ENCODE assay signal across 1 cellular context in the genomic region with DNA sequence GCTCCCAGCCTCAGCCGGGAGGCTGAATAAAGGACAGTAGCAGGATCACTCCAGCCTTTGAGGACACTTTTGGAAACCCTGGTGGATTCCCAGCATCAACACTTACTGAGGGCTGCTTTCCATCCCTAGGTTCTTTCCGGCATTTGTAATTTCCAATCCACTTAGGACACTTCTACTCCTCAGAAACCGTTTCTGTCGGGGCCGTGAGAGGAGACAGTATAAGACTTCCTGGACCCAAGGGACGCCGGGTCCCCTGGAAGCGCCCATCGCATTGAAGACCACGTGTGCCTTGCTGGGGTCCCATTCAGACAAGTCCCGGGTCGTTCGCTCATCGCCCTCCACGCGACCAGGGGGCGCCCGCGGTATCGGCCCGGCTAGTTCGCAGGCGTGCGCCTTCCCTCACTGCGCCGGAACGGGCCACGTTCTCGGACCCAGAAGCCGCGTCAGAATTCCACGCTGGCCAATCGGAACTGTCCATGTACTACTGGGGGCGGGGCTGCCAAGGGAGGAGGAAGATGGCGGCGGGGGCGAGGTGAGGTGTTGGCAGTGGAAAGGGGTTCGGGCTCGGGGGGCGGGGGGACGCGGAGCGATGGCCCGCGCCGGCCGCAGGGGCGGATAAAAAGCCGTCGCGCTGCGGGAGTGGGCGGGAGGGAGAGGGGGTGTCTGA.
TF ChIP-seq lines count a peak whose summit lies in the region.

A gene (plus strand): TSS at position 479 of the 667 bp plus-strand sequence. CDS start 202 bp downstream, outside the sequence.

TF ChIP-seq in HepG2, 621 proteins besides CTCF, POLR2A, EP300 and RAD21 (continued from another document and continues in another):
- TF ChIP-seq, protein P1, sequence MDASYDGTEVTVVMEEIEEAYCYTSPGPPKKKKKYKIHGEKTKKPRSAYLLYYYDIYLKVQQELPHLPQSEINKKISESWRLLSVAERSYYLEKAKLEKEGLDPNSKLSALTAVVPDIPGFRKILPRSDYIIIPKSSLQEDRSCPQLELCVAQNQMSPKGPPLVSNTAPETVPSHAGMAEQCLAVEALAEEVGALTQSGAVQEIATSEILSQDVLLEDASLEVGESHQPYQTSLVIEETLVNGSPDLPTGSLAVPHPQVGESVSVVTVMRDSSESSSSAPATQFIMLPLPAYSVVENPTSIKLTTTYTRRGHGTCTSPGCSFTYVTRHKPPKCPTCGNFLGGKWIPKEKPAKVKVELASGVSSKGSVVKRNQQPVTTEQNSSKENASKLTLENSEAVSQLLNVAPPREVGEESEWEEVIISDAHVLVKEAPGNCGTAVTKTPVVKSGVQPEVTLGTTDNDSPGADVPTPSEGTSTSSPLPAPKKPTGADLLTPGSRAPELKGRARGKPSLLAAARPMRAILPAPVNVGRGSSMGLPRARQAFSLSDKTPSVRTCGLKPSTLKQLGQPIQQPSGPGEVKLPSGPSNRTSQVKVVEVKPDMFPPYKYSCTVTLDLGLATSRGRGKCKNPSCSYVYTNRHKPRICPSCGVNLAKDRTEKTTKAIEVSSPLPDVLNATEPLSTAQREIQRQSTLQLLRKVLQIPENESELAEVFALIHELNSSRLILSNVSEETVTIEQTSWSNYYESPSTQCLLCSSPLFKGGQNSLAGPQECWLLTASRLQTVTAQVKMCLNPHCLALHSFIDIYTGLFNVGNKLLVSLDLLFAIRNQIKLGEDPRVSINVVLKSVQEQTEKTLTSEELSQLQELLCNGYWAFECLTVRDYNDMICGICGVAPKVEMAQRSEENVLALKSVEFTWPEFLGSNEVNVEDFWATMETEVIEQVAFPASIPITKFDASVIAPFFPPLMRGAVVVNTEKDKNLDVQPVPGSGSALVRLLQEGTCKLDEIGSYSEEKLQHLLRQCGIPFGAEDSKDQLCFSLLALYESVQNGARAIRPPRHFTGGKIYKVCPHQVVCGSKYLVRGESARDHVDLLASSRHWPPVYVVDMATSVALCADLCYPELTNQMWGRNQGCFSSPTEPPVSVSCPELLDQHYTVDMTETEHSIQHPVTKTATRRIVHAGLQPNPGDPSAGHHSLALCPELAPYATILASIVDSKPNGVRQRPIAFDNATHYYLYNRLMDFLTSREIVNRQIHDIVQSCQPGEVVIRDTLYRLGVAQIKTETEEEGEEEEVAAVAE (CRISPR knock-in tag; IDR thresholded peaks at IDR 0.05; ENCODE audit: borderline replicate concordance) = peak; percentile 96
- TF ChIP-seq ZNF629 (CRISPR knock-in tag; conservative IDR thresholded peaks at IDR 0.05) (no peak), ZMYM4 (CRISPR knock-in tag; IDR thresholded peaks at IDR 0.05) (peak; percentile 100), ESRRA (CRISPR knock-in tag; IDR thresholded peaks at IDR 0.05; ENCODE audit: low read depth) (peak; percentile 34; the same call in 1 of the 2 replicates), ZFP90 (CRISPR knock-in tag; IDR thresholded peaks at IDR 0.05; ENCODE audit: borderline replicate concordance) (peak; percentile 82; the same call in 1 of the 2 replicates), SPEN (CRISPR knock-in tag; IDR thresholded peaks at IDR 0.05; ENCODE audit: low read depth) (peak; percentile 98), ZNF644 (CRISPR knock-in tag; IDR thresholded peaks at IDR 0.05; ENCODE audit: low read depth) (peak; percentile 33; the same call in 1 of the 2 replicates), KDM2A (CRISPR knock-in tag; IDR thresholded peaks at IDR 0.05; ENCODE audit: borderline replicate concordance, low read depth) (peak; percentile 99), TCF12 (IDR thresholded peaks at IDR 0.05) (no peak), TCF12 (CRISPR knock-in tag; IDR thresholded peaks at IDR 0.05) (no peak), ZNF34 (CRISPR knock-in tag; IDR thresholded peaks at IDR 0.05; ENCODE audit: borderline replicate concordance) (0 out of 2 replicates have a peak, but pooled peaks have one; percentile 66), HNRNPH1 (optimal IDR thresholded peaks at IDR 0.05; ENCODE audit: low read depth, low read length) (no peak), ATM (IDR thresholded peaks at IDR 0.05; ENCODE audit: borderline replicate concordance) (no peak), DR1 (CRISPR knock-in tag; IDR thresholded peaks at IDR 0.05) (peak; percentile 75), TARDBP (CRISPR knock-in tag; IDR thresholded peaks at IDR 0.05) (peak; percentile 99), CBX5 (CRISPR knock-in tag; IDR thresholded peaks at IDR 0.05; ENCODE audit: borderline replicate concordance) (peak; percentile 82; the same call in 1 of the 2 replicates)
- TF ChIP-seq, protein P2, sequence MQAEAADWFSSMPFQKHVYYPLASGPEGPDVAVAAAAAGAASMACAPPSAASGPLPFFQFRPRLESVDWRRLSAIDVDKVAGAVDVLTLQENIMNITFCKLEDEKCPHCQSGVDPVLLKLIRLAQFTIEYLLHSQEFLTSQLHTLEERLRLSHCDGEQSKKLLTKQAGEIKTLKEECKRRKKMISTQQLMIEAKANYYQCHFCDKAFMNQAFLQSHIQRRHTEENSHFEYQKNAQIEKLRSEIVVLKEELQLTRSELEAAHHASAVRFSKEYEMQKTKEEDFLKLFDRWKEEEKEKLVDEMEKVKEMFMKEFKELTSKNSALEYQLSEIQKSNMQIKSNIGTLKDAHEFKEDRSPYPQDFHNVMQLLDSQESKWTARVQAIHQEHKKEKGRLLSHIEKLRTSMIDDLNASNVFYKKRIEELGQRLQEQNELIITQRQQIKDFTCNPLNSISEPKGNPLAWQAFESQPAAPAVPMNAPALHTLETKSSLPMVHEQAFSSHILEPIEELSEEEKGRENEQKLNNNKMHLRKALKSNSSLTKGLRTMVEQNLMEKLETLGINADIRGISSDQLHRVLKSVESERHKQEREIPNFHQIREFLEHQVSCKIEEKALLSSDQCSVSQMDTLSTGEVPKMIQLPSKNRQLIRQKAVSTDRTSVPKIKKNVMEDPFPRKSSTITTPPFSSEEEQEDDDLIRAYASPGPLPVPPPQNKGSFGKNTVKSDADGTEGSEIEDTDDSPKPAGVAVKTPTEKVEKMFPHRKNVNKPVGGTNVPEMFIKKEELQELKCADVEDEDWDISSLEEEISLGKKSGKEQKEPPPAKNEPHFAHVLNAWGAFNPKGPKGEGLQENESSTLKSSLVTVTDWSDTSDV (CRISPR knock-in tag; IDR thresholded peaks at IDR 0.05) = 0 out of 2 replicates have a peak, but pooled peaks have one; percentile 21
- TF ChIP-seq, protein P3, sequence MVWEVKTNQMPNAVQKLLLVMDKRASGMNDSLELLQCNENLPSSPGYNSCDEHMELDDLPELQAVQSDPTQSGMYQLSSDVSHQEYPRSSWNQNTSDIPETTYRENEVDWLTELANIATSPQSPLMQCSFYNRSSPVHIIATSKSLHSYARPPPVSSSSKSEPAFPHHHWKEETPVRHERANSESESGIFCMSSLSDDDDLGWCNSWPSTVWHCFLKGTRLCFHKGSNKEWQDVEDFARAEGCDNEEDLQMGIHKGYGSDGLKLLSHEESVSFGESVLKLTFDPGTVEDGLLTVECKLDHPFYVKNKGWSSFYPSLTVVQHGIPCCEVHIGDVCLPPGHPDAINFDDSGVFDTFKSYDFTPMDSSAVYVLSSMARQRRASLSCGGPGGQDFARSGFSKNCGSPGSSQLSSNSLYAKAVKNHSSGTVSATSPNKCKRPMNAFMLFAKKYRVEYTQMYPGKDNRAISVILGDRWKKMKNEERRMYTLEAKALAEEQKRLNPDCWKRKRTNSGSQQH (CRISPR knock-in tag; IDR thresholded peaks at IDR 0.05; ENCODE audit: low read depth) = peak; percentile 98
- TF ChIP-seq, protein P4, sequence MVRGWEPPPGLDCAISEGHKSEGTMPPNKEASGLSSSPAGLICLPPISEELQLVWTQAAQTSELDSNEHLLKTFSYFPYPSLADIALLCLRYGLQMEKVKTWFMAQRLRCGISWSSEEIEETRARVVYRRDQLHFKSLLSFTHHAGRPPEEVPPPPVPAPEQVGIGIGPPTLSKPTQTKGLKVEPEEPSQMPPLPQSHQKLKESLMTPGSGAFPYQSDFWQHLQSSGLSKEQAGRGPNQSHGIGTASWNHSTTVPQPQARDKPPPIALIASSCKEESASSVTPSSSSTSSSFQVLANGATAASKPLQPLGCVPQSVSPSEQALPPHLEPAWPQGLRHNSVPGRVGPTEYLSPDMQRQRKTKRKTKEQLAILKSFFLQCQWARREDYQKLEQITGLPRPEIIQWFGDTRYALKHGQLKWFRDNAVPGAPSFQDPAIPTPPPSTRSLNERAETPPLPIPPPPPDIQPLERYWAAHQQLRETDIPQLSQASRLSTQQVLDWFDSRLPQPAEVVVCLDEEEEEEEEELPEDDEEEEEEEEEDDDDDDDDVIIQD (CRISPR knock-in tag; IDR thresholded peaks at IDR 0.05; ENCODE audit: low read depth) = peak; percentile 98
- TF ChIP-seq, protein P5, sequence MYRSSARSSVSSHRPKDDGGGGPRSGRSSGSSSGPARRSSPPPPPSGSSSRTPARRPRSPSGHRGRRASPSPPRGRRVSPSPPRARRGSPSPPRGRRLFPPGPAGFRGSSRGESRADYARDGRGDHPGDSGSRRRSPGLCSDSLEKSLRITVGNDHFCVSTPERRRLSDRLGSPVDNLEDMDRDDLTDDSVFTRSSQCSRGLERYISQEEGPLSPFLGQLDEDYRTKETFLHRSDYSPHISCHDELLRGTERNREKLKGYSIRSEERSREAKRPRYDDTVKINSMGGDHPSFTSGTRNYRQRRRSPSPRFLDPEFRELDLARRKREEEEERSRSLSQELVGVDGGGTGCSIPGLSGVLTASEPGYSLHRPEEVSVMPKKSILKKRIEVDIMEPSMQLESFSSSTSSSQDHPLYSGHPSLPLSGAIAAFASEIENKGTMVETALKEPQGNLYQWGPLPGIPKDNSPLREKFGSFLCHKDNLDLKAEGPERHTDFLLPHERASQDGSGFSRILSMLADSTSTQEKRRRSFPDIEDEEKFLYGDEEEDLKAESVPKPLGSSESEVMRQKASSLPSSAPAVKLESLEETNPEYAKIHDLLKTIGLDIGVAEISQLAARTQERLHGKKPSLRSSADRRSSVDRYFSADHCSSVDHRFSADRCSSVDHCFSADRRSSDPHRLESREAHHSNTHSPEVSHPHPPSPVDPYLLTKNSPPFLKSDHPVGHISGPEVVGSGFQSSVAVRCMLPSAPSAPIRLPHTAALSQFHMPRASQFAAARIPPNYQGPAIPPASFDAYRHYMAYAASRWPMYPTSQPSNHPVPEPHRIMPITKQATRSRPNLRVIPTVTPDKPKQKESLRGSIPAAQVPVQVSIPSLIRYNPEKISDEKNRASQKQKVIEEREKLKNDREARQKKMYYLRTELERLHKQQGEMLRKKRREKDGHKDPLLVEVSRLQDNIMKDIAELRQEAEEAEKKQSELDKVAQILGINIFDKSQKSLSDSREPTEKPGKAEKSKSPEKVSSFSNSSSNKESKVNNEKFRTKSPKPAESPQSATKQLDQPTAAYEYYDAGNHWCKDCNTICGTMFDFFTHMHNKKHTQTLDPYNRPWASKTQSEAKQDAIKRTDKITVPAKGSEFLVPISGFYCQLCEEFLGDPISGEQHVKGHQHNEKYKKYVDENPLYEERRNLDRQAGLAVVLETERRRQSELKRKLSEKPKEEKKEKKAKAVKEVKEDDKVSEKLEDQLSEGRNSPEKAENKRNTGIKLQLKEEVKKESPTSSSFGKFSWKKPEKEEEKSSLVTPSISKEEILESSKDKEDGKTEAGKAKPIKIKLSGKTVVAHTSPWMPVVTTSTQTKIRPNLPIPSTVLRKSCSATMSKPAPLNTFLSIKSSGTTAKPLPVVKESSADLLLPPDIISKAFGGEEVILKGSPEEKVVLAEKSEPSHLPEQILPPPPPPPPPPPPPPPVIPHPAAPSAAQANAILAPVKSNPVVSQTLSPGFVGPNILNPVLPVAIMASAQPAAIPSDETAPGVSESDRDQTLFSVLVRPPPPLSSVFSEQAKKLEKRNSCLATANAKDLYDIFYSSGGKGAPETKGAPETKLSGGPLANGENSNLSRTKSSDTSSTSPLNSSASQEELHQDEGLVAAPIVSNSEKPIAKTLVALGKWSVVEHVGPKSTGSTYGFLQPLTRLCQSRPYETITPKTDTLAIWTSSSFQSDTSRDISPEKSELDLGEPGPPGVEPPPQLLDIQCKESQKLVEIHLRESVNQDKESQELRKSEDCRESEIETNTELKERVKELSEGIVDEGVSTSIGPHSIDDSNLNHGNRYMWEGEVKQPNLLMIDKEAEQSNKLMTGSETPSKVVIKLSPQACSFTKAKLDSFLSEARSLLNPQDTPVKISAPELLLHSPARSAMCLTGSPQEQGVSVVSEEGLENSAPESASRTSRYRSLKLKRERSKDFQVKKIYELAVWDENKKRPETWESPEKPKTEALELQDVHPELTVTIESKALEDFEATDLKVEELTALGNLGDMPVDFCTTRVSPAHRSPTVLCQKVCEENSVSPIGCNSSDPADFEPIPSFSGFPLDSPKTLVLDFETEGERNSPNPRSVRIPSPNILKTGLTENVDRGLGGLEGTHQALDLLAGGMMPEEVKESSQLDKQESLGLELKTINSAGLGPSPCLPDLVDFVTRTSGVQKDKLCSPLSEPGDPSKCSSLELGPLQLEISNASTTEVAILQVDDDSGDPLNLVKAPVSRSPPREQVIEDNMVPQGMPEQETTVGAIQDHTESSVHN (CRISPR knock-in tag; IDR thresholded peaks at IDR 0.05) = no peak
- TF ChIP-seq, protein P6, sequence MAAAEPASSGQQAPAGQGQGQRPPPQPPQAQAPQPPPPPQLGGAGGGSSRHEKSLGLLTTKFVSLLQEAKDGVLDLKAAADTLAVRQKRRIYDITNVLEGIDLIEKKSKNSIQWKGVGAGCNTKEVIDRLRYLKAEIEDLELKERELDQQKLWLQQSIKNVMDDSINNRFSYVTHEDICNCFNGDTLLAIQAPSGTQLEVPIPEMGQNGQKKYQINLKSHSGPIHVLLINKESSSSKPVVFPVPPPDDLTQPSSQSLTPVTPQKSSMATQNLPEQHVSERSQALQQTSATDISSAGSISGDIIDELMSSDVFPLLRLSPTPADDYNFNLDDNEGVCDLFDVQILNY (CRISPR knock-in tag; conservative IDR thresholded peaks at IDR 0.05) = no peak
- TF ChIP-seq, protein P7, sequence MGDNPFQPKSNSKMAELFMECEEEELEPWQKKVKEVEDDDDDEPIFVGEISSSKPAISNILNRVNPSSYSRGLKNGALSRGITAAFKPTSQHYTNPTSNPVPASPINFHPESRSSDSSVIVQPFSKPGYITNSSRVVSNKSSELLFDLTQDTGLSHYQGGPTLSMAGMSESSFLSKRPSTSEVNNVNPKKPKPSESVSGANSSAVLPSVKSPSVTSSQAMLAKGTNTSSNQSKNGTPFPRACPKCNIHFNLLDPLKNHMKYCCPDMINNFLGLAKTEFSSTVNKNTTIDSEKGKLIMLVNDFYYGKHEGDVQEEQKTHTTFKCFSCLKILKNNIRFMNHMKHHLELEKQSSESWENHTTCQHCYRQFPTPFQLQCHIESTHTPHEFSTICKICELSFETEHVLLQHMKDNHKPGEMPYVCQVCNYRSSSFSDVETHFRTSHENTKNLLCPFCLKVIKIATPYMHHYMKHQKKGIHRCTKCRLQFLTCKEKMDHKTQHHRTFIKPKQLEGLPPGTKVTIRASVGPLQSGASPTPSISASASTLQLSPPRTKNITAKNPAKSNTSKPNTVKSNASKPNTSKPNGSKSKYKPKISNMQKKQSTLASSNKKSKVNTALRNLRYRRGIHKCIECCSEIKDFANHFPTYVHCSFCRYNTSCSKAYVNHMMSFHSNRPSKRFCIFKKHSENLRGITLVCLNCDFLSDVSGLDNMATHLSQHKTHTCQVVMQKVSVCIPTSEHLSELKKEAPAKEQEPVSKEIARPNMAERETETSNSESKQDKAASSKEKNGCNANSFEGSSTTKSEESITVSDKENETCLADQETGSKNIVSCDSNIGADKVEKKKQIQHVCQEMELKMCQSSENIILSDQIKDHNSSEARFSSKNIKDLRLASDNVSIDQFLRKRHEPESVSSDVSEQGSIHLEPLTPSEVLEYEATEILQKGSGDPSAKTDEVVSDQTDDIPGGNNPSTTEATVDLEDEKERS (CRISPR knock-in tag; IDR thresholded peaks at IDR 0.05) = peak; percentile 86
- TF ChIP-seq, protein P8, sequence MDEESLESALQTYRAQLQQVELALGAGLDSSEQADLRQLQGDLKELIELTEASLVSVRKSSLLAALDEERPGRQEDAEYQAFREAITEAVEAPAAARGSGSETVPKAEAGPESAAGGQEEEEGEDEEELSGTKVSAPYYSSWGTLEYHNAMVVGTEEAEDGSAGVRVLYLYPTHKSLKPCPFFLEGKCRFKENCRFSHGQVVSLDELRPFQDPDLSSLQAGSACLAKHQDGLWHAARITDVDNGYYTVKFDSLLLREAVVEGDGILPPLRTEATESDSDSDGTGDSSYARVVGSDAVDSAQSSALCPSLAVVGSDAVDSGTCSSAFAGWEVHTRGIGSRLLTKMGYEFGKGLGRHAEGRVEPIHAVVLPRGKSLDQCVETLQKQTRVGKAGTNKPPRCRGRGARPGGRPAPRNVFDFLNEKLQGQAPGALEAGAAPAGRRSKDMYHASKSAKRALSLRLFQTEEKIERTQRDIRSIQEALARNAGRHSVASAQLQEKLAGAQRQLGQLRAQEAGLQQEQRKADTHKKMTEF (CRISPR knock-in tag; IDR thresholded peaks at IDR 0.05) = peak; percentile 82
